10 cellular contexts compared by ENCODE assay signal in genomic region chr21:41316641-41317392, GRCh38. TPM values are rescaled to one million over a fixed set of nuclear protein-coding genes. Genes with fewer than 3 reads are reported as not detected.
A peak's percentile ranks its signal among the peaks of the same experiment; 100 is the strongest.
DNase-seq lines count a peak whose midpoint lies in the region; ATAC-seq and TF ChIP-seq lines count a peak whose summit lies in the region.
"Had no signal": no experiment of that assay in that cellular context is flagged by ENCODE, and none has a peak within 500 bp of the region (broad histone marks: within the 10 kb centered on the region; RNA-seq: fewer than 3 reads in every experiment).

TSS of gene FAM3B (plus strand) at chr21:41316801. CDS start at chr21:41316880, 79 bp downstream.

- in situ Hi-C loops in gastrocnemius medialis (cut with MboI; ENCODE audit: low sequenced_read_pairs in 4 of 4), result loop anchor here in 1 of 4 donors (25.0 kb wide), 1 partner anchor 145 kb away; no protein-coding TSS in a partner anchor

- H3K4me1 ChIP-seq in HUES64 (ENCODE audit: insufficient read depth, low read length) (no peaks in the 10 kb centered on the region), NT2/D1 (ENCODE audit: insufficient read depth, insufficient read length) (peaks cover 6% of the 10 kb centered on the region), gastrocnemius medialis (peaks cover 0 to 2% of the 10 kb centered on the region in 2 donors)
- peaks cover 12% of the 10 kb centered on the region for H3K4me1 ChIP-seq in CD8-positive, alpha-beta T cell (ENCODE audit: insufficient read depth, low read length)

- H3K27me3 Mint-ChIP-seq in activated CD4-positive, alpha-beta T cell treated with anti-CD3 and anti-CD28 coated beads, Interleukin-2, amount 10 ng/mL, durations not matched to agents 7 days and 5 days, result peaks cover 46% of the 10 kb centered on the region
- H3K27me3 Mint-ChIP-seq in CD8-positive, alpha-beta T cell (ENCODE audit: low read depth), result peaks cover 32% of the 10 kb centered on the region

- no peak within 1 kb of the TSS for H3K4me3 Mint-ChIP-seq in activated CD4-positive, alpha-beta T cell treated with anti-CD3 and anti-CD28 coated beads, Interleukin-2, amount 10 ng/mL, durations not matched to agents 7 days and 5 days
- no peak within 1 kb of the TSS for H3K4me3 Mint-ChIP-seq in CD8-positive, alpha-beta T cell

- TF ChIP-seq POLR2A in gastrocnemius medialis (IDR thresholded peaks at IDR 0.05), result no peak

- 3% methylated on average over 57 of the region's 57 CpGs for WGBS in HUES64

- H3K4me1 Mint-ChIP-seq in activated CD4-positive, alpha-beta T cell treated with anti-CD3 and anti-CD28 coated beads, Interleukin-2, amount 10 ng/mL, durations not matched to agents 7 days and 5 days, result peaks cover 10% of the 10 kb centered on the region
- H3K4me1 Mint-ChIP-seq in CD8-positive, alpha-beta T cell (ENCODE audit: low read depth), result peaks cover 14% of the 10 kb centered on the region

- CTCF ChIA-PET in activated CD4-positive, alpha-beta T cell treated with anti-CD3 and anti-CD28 coated beads, Interleukin-2, amount 10 ng/mL, durations not matched to agents 7 days and 5 days (lab: Charles Lee), result interaction anchor here (1.0 kb wide), 1 partner anchor 34 kb away, joined by 3 read pairs; no protein-coding TSS in a partner anchor
- CTCF ChIA-PET in CD8-positive, alpha-beta T cell (lab: Charles Lee), result no interaction called here

- H3K4me3 ChIP-seq in HUES64 (ENCODE audit: low read length) (peak within 1 kb of the TSS; percentile 60), NT2/D1 (ENCODE audit: insufficient read length, low read depth) (peak within 1 kb of the TSS; percentile 54), iPS-18c (ENCODE audit: insufficient read depth, low read depth, low read length) (peak within 1 kb of the TSS; percentile 56), gastrocnemius medialis (peak within 1 kb of the TSS in 3 of 4 donors; percentile 13 to 27 (median 20))
- H3K4me3 ChIP-seq in CD8-positive, alpha-beta T cell (ENCODE audit: low read depth, low read length), result no peak within 1 kb of the TSS

- H3K27ac ChIP-seq in HUES64 (ENCODE audit: low read depth, low read length) (no peak within 1 kb of the TSS; the same call in 1 of the 2 replicates), gastrocnemius medialis (no peak within 1 kb of the TSS)
- H3K27ac ChIP-seq in CD8-positive, alpha-beta T cell (ENCODE audit: low read depth, low read length), result no peak within 1 kb of the TSS

- POLR2A ChIA-PET in activated CD4-positive, alpha-beta T cell treated with anti-CD3 and anti-CD28 coated beads, Interleukin-2, amount 10 ng/mL, durations not matched to agents 7 days and 5 days (lab: Charles Lee), result no interaction called here
- POLR2A ChIA-PET in CD8-positive, alpha-beta T cell (lab: Charles Lee), result no interaction called here

- no peaks in the 10 kb centered on the region for H3K9me3 Mint-ChIP-seq in activated CD4-positive, alpha-beta T cell treated with anti-CD3 and anti-CD28 coated beads, Interleukin-2, amount 10 ng/mL, durations not matched to agents 7 days and 5 days
- no peaks in the 10 kb centered on the region for H3K9me3 Mint-ChIP-seq in CD8-positive, alpha-beta T cell

- no peak within 1 kb of the TSS for H3K27ac Mint-ChIP-seq in activated CD4-positive, alpha-beta T cell treated with anti-CD3 and anti-CD28 coated beads, Interleukin-2, amount 10 ng/mL, durations not matched to agents 7 days and 5 days
- no peak within 1 kb of the TSS for H3K27ac Mint-ChIP-seq in CD8-positive, alpha-beta T cell

- peak; percentile 18 for DNase-seq in NT2/D1 (ENCODE audit: low read depth, low spot score)
- DNase-seq in gastrocnemius medialis, result no peak
- DNase-seq in NCI-H1694 (lab: John Stamatoyannopoulos, UW), result no peak
- DNase-seq in activated CD4-positive, alpha-beta T cell treated with anti-CD3 and anti-CD28 coated beads, Interleukin-2, amount 10 ng/mL, durations not matched to agents 7 days and 5 days, result no peak
- DNase-seq in CD8-positive, alpha-beta T cell, result no peak
- DNase-seq in activated CD4-positive, alpha-beta T cell treated with anti-CD3 and anti-CD28 coated beads, Interleukin-2, amount 50 U/mL, for 1 hour, result no peak
- DNase-seq: stimulated activated CD8-positive, alpha-beta memory T cell treated with anti-CD3 and anti-CD28 coated beads, Interleukin-4, amount 100 ng/mL, for 48 hours had no signal

- TF ChIP-seq CTCF in gastrocnemius medialis (IDR thresholded peaks at IDR 0.05 in 4 of 5, conservative IDR thresholded peaks at IDR 0.05 in 1 of 5), result no peak
- no peak for TF ChIP-seq CTCF in CD8-positive, alpha-beta T cell (IDR thresholded peaks at IDR 0.05)

- H3K9me3 ChIP-seq in HUES64 (ENCODE audit: insufficient read depth, low read depth, low read length) (no peaks in the 10 kb centered on the region), NT2/D1 (ENCODE audit: insufficient read depth, low read length) (no peaks in the 10 kb centered on the region), iPS-18c (ENCODE audit: control insufficient read depth, insufficient read depth, low read length) (no peaks in the 10 kb centered on the region), gastrocnemius medialis (no peaks in the 10 kb centered on the region)
- no peaks in the 10 kb centered on the region for H3K9me3 ChIP-seq in CD8-positive, alpha-beta T cell (ENCODE audit: low read length)

- H3K36me3 ChIP-seq in HUES64 (ENCODE audit: insufficient read depth, low read length) (no peaks in the 10 kb centered on the region), NT2/D1 (ENCODE audit: insufficient read depth, insufficient read length, low read length) (no peaks in the 10 kb centered on the region), gastrocnemius medialis (no peaks in the 10 kb centered on the region)
- no peaks in the 10 kb centered on the region for H3K36me3 ChIP-seq in CD8-positive, alpha-beta T cell (ENCODE audit: insufficient read depth, low read length)

- intact Hi-C loops in gastrocnemius medialis (cut with DNase I; ENCODE audit: low total_unique reads), result no loop called here
- intact Hi-C loops in CD8-positive, alpha-beta T cell (cut with DNase I, micrococcal nuclease), result no loop called here

- no peak for ATAC-seq in gastrocnemius medialis
- ATAC-seq in CD8-positive, alpha-beta T cell, result no peak

- H3K9ac ChIP-seq in HUES64 (ENCODE audit: low read depth, low read length), result peak within 1 kb of the TSS; percentile 41; the same call in 1 of the 2 replicates
- H3K9ac ChIP-seq in NT2/D1 (ENCODE audit: insufficient read length, low read depth), result peak within 1 kb of the TSS; percentile 57

- H3K36me3 Mint-ChIP-seq in activated CD4-positive, alpha-beta T cell treated with anti-CD3 and anti-CD28 coated beads, Interleukin-2, amount 10 ng/mL, durations not matched to agents 7 days and 5 days (ENCODE audit: low read depth), result no peaks in the 10 kb centered on the region
- H3K36me3 Mint-ChIP-seq in CD8-positive, alpha-beta T cell, result no peaks in the 10 kb centered on the region

- H3K27me3 ChIP-seq in HUES64 (ENCODE audit: insufficient read depth, low read length) (peaks cover 35% of the 10 kb centered on the region), NT2/D1 (ENCODE audit: insufficient read depth, insufficient read length) (peaks cover 47% of the 10 kb centered on the region), gastrocnemius medialis (peaks cover 11 to 25% (median 15%) of the 10 kb centered on the region in 3 donors)
- H3K27me3 ChIP-seq in CD8-positive, alpha-beta T cell (ENCODE audit: insufficient read depth, low read length), result no peaks in the 10 kb centered on the region

RNA-seq across cellular contexts. Expression of gene FAM3B, which starts in this region (rescaled TPM):
- 1.4 TPM for polyA plus RNA-seq in HUES64 (2013, experiment 1 of 2)
- 1.1 TPM for polyA plus RNA-seq in HUES64 (2013, experiment 2 of 2)
- not detected for total RNA-seq in gastrocnemius medialis
- not detected for total RNA-seq in activated CD4-positive, alpha-beta T cell treated with anti-CD3 and anti-CD28 coated beads, Interleukin-2, amount 10 ng/mL, durations not matched to agents 7 days and 5 days
- not detected for total RNA-seq in CD8-positive, alpha-beta T cell
- total RNA-seq: H4 had no signal
